In genomic region chr2:113979172-113980128, GRCh38 we compare ENCODE assay signal across 1 cellular context.
A peak's percentile ranks its signal among the peaks of the same experiment; 100 is the strongest.
TF ChIP-seq lines count a peak whose summit lies in the region.

No MANE protein-coding gene starts in this region.

TF ChIP-seq in HepG2, 621 proteins besides CTCF, POLR2A, EP300 and RAD21 (continued from another document and continues in another):
- TF ChIP-seq HBP1 (CRISPR knock-in tag; IDR thresholded peaks at IDR 0.05; ENCODE audit: low read depth) = 0 out of 2 replicates have a peak, but pooled peaks have one; percentile 33
- TF ChIP-seq ZNF264 (CRISPR knock-in tag; IDR thresholded peaks at IDR 0.05) = no peak
- TF ChIP-seq ZNF512B (CRISPR knock-in tag; IDR thresholded peaks at IDR 0.05; ENCODE audit: borderline replicate concordance) = no peak
- TF ChIP-seq ZEB1 (IDR thresholded peaks at IDR 0.05; ENCODE audit: insufficient replicate concordance, low read depth) = no peak
- TF ChIP-seq ZMYM4 (CRISPR knock-in tag; IDR thresholded peaks at IDR 0.05) = peak; percentile 67; the same call in 1 of the 2 replicates
- TF ChIP-seq ZGPAT (CRISPR knock-in tag; IDR thresholded peaks at IDR 0.05) = no peak; the same call in 1 of the 2 replicates
- 0 out of 2 replicates have a peak, but pooled peaks have one; percentile 16 for TF ChIP-seq PITX1 (CRISPR knock-in tag; IDR thresholded peaks at IDR 0.05)
- no peak for TF ChIP-seq PPARG (CRISPR knock-in tag; conservative IDR thresholded peaks at IDR 0.05)
- TF ChIP-seq HNRNPLL (IDR thresholded peaks at IDR 0.05; ENCODE audit: low read depth, low read length, poor library complexity, severe bottlenecking) = peak; percentile 59
- no peak; the same call in 1 of the 2 replicates for TF ChIP-seq MYPOP (CRISPR knock-in tag; IDR thresholded peaks at IDR 0.05)
- TF ChIP-seq HNRNPL (IDR thresholded peaks at IDR 0.05; ENCODE audit: low read depth, low read length) = peak; percentile 45; the same call in 1 of the 2 replicates
- no peak for TF ChIP-seq YEATS2 (CRISPR knock-in tag; IDR thresholded peaks at IDR 0.05; ENCODE audit: borderline replicate concordance)
- TF ChIP-seq ISL2 (CRISPR knock-in tag; IDR thresholded peaks at IDR 0.05) = 0 out of 2 replicates have a peak, but pooled peaks have one; percentile 4
- peak; percentile 8; the same call in 1 of the 2 replicates for TF ChIP-seq SMC3 (IDR thresholded peaks at IDR 0.05; ENCODE audit: low read length)
- TF ChIP-seq JARID2 (CRISPR knock-in tag; IDR thresholded peaks at IDR 0.05; ENCODE audit: insufficient replicate concordance) = no peak
- no peak for TF ChIP-seq KLF6 (CRISPR knock-in tag; IDR thresholded peaks at IDR 0.05)
- TF ChIP-seq ZNF567 (CRISPR knock-in tag; IDR thresholded peaks at IDR 0.05; ENCODE audit: borderline replicate concordance) = no peak
- peak; percentile 32; the same call in 1 of the 2 replicates for TF ChIP-seq ZHX1 (CRISPR knock-in tag; IDR thresholded peaks at IDR 0.05; ENCODE audit: low read depth)
- TF ChIP-seq ZBTB39 (CRISPR knock-in tag; IDR thresholded peaks at IDR 0.05) = no peak
- TF ChIP-seq POLR2G (IDR thresholded peaks at IDR 0.05; ENCODE audit: low read depth, low read length) = peak; percentile 13; the same call in 1 of the 2 replicates
- 0 out of 2 replicates have a peak, but pooled peaks have one; percentile 15 for TF ChIP-seq TMF1 (CRISPR knock-in tag; IDR thresholded peaks at IDR 0.05; ENCODE audit: low read depth)
- peak; percentile 63; the same call in 1 of the 2 replicates for TF ChIP-seq SP4 (CRISPR knock-in tag; IDR thresholded peaks at IDR 0.05)
- peak; percentile 23; the same call in 1 of the 2 replicates for TF ChIP-seq ZNF441 (CRISPR knock-in tag; IDR thresholded peaks at IDR 0.05; ENCODE audit: borderline replicate concordance)
- TF ChIP-seq XBP1 (CRISPR knock-in tag; IDR thresholded peaks at IDR 0.05) = no peak
- peak; percentile 38; the same call in 1 of the 2 replicates for TF ChIP-seq GABPB1 (CRISPR knock-in tag; IDR thresholded peaks at IDR 0.05)
- TF ChIP-seq NR2F6 (IDR thresholded peaks at IDR 0.05) = no peak
- no peak for TF ChIP-seq NR2F6 (CRISPR knock-in tag; IDR thresholded peaks at IDR 0.05)
- TF ChIP-seq U2AF2 (IDR thresholded peaks at IDR 0.05; ENCODE audit: low read depth, low read length) = 0 out of 2 replicates have a peak, but pooled peaks have one; percentile 31
- TF ChIP-seq HOXA3 (CRISPR knock-in tag; IDR thresholded peaks at IDR 0.05) = peak; percentile 68; the same call in 1 of the 2 replicates
- TF ChIP-seq PHF20 (CRISPR knock-in tag; IDR thresholded peaks at IDR 0.05) = no peak
- TF ChIP-seq ZNF280B (CRISPR knock-in tag; IDR thresholded peaks at IDR 0.05; ENCODE audit: borderline replicate concordance) = peak; percentile 47; the same call in 1 of the 2 replicates
- TF ChIP-seq MIXL1 (CRISPR knock-in tag; IDR thresholded peaks at IDR 0.05) = no peak
- no peak; the same call in 1 of the 2 replicates for TF ChIP-seq NR2C2 (CRISPR knock-in tag; IDR thresholded peaks at IDR 0.05; ENCODE audit: borderline replicate concordance)
- TF ChIP-seq ZFP82 (CRISPR knock-in tag; IDR thresholded peaks at IDR 0.05; ENCODE audit: borderline replicate concordance) = peak; percentile 90
- 0 out of 2 replicates have a peak, but pooled peaks have one; percentile 31 for TF ChIP-seq ARNT2 (CRISPR knock-in tag; IDR thresholded peaks at IDR 0.05; ENCODE audit: low read depth)
- peak in 1 of 2 experiments; percentile 19; a peak in 1 of 4 replicates for TF ChIP-seq NR2F1 (CRISPR knock-in tag; IDR thresholded peaks at IDR 0.05)
- no peak for TF ChIP-seq ZSCAN20 (CRISPR knock-in tag; IDR thresholded peaks at IDR 0.05; ENCODE audit: borderline replicate concordance)
- TF ChIP-seq ETV5 (CRISPR knock-in tag; IDR thresholded peaks at IDR 0.05; ENCODE audit: borderline replicate concordance) = no peak
- TF ChIP-seq NFKB2 (CRISPR knock-in tag; IDR thresholded peaks at IDR 0.05; ENCODE audit: borderline replicate concordance) = peak; percentile 40; the same call in 1 of the 2 replicates
- TF ChIP-seq SRF (IDR thresholded peaks at IDR 0.05; ENCODE audit: low read depth, low read length) = no peak
- 0 out of 2 replicates have a peak, but pooled peaks have one; percentile 18 for TF ChIP-seq FOXP4 (CRISPR knock-in tag; IDR thresholded peaks at IDR 0.05)
- no peak for TF ChIP-seq ZNF136 (CRISPR knock-in tag; IDR thresholded peaks at IDR 0.05; ENCODE audit: low read depth)
- TF ChIP-seq KDM3A (CRISPR knock-in tag; IDR thresholded peaks at IDR 0.05; ENCODE audit: low read depth) = peak; percentile 54; the same call in 1 of the 2 replicates
- TF ChIP-seq ZFY (CRISPR knock-in tag; IDR thresholded peaks at IDR 0.05) = no peak
- no peak for TF ChIP-seq TCF12 (IDR thresholded peaks at IDR 0.05)
- 0 out of 2 replicates have a peak, but pooled peaks have one; percentile 5 for TF ChIP-seq TCF12 (CRISPR knock-in tag; IDR thresholded peaks at IDR 0.05)
- TF ChIP-seq ZNF12 (CRISPR knock-in tag; IDR thresholded peaks at IDR 0.05) = no peak
- TF ChIP-seq DMTF1 (CRISPR knock-in tag; IDR thresholded peaks at IDR 0.05) = no peak
